Comparison of ENCODE assay signal across 1 cellular context in genomic region chr17:83189673-83190385, GRCh38.
TF ChIP-seq lines count a peak whose summit lies in the region.

No MANE protein-coding gene starts in this region.

TF ChIP-seq in K562, 482 proteins besides CTCF, POLR2A, EP300 and RAD21 (continued from another document):
- TF ChIP-seq MGA (IDR thresholded peaks at IDR 0.05) (0 out of 2 replicates have a peak, but pooled peaks have one; percentile 21), ZNF316 (IDR thresholded peaks at IDR 0.05) (peak; percentile 14; the same call in 1 of the 2 replicates)
